ENCODE assay signal across 14 cellular contexts in the genomic region with DNA sequence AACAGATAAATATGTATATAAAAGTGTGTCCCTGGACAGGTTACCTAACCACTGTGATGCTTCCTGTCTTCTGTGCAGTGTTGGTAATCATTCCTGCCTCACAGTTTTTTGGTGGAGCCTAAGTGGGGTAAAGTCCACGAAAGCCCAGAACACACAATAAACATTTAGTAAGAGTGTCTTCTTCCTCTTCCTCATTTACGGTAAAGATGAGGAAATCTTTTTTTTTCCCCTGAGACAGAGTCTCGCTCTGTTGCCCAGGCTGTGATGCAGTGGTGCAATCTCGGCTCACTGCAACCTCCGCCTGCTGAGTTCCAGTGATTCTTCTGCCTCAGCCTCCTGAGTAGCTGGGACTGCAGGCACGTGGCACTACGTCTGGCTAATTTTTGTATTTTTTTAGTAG.
"Had no signal": no experiment of that assay in that cellular context is flagged by ENCODE, and none has a peak within 500 bp of the region (broad histone marks: within the 10 kb centered on the region; RNA-seq: fewer than 3 reads in every experiment).

No MANE protein-coding gene starts in this region.

- H3K27ac Mint-ChIP-seq: activated CD4-positive, alpha-beta memory T cell treated with anti-CD3 and anti-CD28 coated beads, Interleukin-2, amount 10 ng/mL, durations not matched to agents 7 days and 5 days; activated naive CD4-positive, alpha-beta T cell treated with anti-CD3 and anti-CD28 coated beads, Interleukin-2, amount 50 U/mL, for 24 hours; nephron progenitor cell; WTC11 had no signal

- H3K4me3 Mint-ChIP-seq: activated CD4-positive, alpha-beta memory T cell treated with anti-CD3 and anti-CD28 coated beads, Interleukin-2, amount 10 ng/mL, durations not matched to agents 7 days and 5 days; activated naive CD4-positive, alpha-beta T cell treated with anti-CD3 and anti-CD28 coated beads, Interleukin-2, amount 50 U/mL, for 24 hours; activated T-cell treated with anti-CD3 and anti-CD28 coated beads, Interleukin-2, amount 50 U/mL, for 4 hours; nephron progenitor cell; WTC11 had no signal

- H3K36me3 Mint-ChIP-seq: activated naive CD4-positive, alpha-beta T cell treated with anti-CD3 and anti-CD28 coated beads, Interleukin-2, amount 50 U/mL, for 24 hours had no signal

- H3K9me3 Mint-ChIP-seq: activated CD4-positive, alpha-beta memory T cell treated with anti-CD3 and anti-CD28 coated beads, Interleukin-2, amount 10 ng/mL, durations not matched to agents 7 days and 5 days had no signal

- H3K4me1 Mint-ChIP-seq: activated CD4-positive, alpha-beta memory T cell treated with anti-CD3 and anti-CD28 coated beads, Interleukin-2, amount 10 ng/mL, durations not matched to agents 7 days and 5 days; activated naive CD4-positive, alpha-beta T cell treated with anti-CD3 and anti-CD28 coated beads, Interleukin-2, amount 50 U/mL, for 24 hours had no signal

- DNase-seq: activated CD4-positive, alpha-beta memory T cell treated with anti-CD3 and anti-CD28 coated beads, Interleukin-2, amount 10 ng/mL, durations not matched to agents 7 days and 5 days; activated CD4-positive, alpha-beta T cell treated with anti-CD3 and anti-CD28 coated beads for 4 hours; activated effector memory CD4-positive, alpha-beta T cell treated with anti-CD3 and anti-CD28 coated beads, Interleukin-2, amount 50 U/mL, for 16 hours; activated T-cell treated with anti-CD3 and anti-CD28 coated beads, Interleukin-2, amount 50 U/mL, for 4 hours; dorsolateral prefrontal cortex; erythroblast; kidney; mesendoderm; nephron progenitor cell; right lobe of liver; stomach; testis had no signal

- ATAC-seq: activated T-cell treated with anti-CD3 and anti-CD28 coated beads, Interleukin-2, amount 50 U/mL, for 4 hours; WTC11 had no signal
